Comparison of ENCODE assay signal across 8 cellular contexts in the genomic region with DNA sequence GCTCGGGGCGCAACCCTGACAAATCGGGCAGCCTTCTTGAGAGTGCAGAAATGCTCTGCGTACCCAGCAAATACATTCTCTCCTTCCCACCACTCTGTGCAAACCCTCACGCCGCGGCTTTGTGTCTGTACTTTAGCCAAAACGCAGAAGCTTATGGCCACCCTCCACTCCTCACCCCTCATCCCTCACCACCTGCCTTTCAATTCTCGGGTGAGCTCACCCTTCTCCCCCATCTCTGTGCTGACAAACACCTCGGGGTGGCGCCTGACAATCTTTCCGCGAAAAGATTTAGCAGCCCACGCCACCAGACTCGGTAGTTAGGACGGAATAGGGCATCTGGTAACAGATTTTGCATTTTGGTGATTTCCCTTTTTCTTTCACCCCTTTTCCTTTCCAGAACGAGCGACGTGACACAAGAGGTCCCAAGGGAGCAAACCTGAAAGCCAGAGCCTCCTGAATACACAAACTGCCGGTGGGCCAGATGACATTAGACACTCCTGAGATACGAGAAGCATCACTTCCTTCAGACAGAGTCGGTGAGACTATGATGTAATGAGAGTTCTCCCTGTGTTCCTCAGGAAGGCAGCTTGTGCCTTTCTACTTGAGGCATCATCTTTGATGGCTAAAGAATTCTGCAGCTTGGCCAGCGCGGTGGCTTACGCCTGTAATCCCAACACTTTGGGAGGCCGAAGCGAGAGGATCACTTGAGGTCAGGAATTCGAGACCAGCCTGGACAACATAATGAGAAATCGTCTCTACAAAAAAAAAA. TPM values are rescaled to one million over a fixed set of nuclear protein-coding genes. Genes with fewer than 3 reads are reported as not detected.
DNase-seq lines count a peak whose midpoint lies in the region; ATAC-seq, FAIRE-seq and TF ChIP-seq lines count a peak whose summit lies in the region.

No MANE protein-coding gene starts in this region.

- POLR2A ChIA-PET in activated CD8-positive, alpha-beta T cell treated with anti-CD3 and anti-CD28 coated beads for 36 hours (lab: Charles Lee) = interaction anchor here (0.5 to 2.9 kb wide), 21 partner anchors 9 to 1061 kb away, joined by 3 to 28 read pairs (median 4); partner anchors contain the start of genes KLLN, PTEN and STAMBPL1
- POLR2A ChIA-PET in H1 (lab: Charles Lee; ENCODE audit: partially characterized antibody) = interaction anchor here (0.6 to 2.6 kb wide), 11 partner anchors 17 to 227 kb away, joined by 3 to 24 read pairs (median 3); partner anchors contain the start of genes KLLN and PTEN

- peak overlapping the region; percentile 74; the same call in 1 of the 2 replicates for H2BK5ac ChIP-seq in H1 (ENCODE audit: low read depth, low read length)

- peak overlapping the region; percentile 25 for H4K91ac ChIP-seq in H1 (replicated peaks; ENCODE audit: insufficient read length, low read length)

- H3K23me2 ChIP-seq in H1 (ENCODE audit: low read depth, low read length) = peaks cover 8% of the 10 kb centered on the region

- H3K9me3 Mint-ChIP-seq in activated CD8-positive, alpha-beta T cell treated with anti-CD3 and anti-CD28 coated beads for 36 hours = no peaks in the 10 kb centered on the region

- H3K4me2 ChIP-seq in H1 (ENCODE audit: insufficient read depth in 1 of 2, low read depth in 2 of 2, low read length in 2 of 2) = peak overlapping the region; percentile 89 to 91

- 20% methylated on average over 28 of the region's 29 CpGs; no CpG with 5 or more reads in 1 of the 2 experiments for WGBS in H1 (ENCODE audit: extremely low coverage in 1 of 2, insufficient coverage in 1 of 2, insufficient read length in 1 of 2, insufficient replicate concordance in 2 of 2, low coverage in 1 of 2, low lambda C conversion rate in 2 of 2, missing lambda C conversion rate in 1 of 2), 2 experiments

- peak overlapping the region; percentile 66; the same call in 1 of the 2 replicates for H2BK15ac ChIP-seq in H1 (ENCODE audit: low read length)

- no peak for FAIRE-seq in H1 (lab: Jason Lieb, UNC)

- peaks cover 10 to 40% of the 10 kb centered on the region in 2 experiments for H3K79me2 ChIP-seq in H1 (ENCODE audit: control insufficient read depth in 1 of 2, insufficient read depth in 2 of 2, low read length in 2 of 2)

- no peak overlapping the region for H3K14ac ChIP-seq in H1 (ENCODE audit: insufficient read length)

- peak overlapping the region; percentile 96 for H2AFZ ChIP-seq in H1 (ENCODE audit: low read length)

- H3K79me1 ChIP-seq in H1 (ENCODE audit: low read depth, low read length) = no peaks in the 10 kb centered on the region

- H3K4ac ChIP-seq in H1 (replicated peaks; ENCODE audit: insufficient read length, low read depth, low read length) = no peak overlapping the region

- peaks cover 21% of the 10 kb centered on the region for H3K36me3 Mint-ChIP-seq in activated CD8-positive, alpha-beta T cell treated with anti-CD3 and anti-CD28 coated beads for 36 hours (ENCODE audit: low read depth)

- H2BK120ac ChIP-seq in H1 (replicated peaks; ENCODE audit: low read depth, low read length) = no peak overlapping the region

- peaks cover 32% of the 10 kb centered on the region for H3K4me1 Mint-ChIP-seq in activated CD8-positive, alpha-beta T cell treated with anti-CD3 and anti-CD28 coated beads for 36 hours (ENCODE audit: low read depth)

- peak overlapping the region; percentile 78 to 85 (median 82) for H3K4me3 ChIP-seq in H1 (ENCODE audit: extremely low read depth in 1 of 4, insufficient read depth in 2 of 4, low read depth in 3 of 4, low read length in 4 of 4)

- H3K27ac ChIP-seq in H1 (ENCODE audit: low read depth, low read length) = peak overlapping the region; percentile 83; the same call in 1 of the 2 replicates

- H3K4me1 ChIP-seq in H1 (replicated peaks in 1 of 4; ENCODE audit: control insufficient read depth in 3 of 4, insufficient read depth in 4 of 4, low read length in 3 of 4) = peaks cover 0 to 3% (median 0%) of the 10 kb centered on the region in 4 experiments; a peak in 2 of 7 replicates

- peak overlapping the region; percentile 30 to 85 (median 50); a peak in 6 of 7 replicates for H3K9ac ChIP-seq in H1 (replicated peaks in 1 of 4; ENCODE audit: extremely low read depth in 1 of 4, low read depth in 3 of 4, low read length in 3 of 4)

- no peaks in the 10 kb centered on the region for H3K27me3 ChIP-seq in H1 (replicated peaks in 1 of 4; ENCODE audit: control insufficient read depth in 3 of 4, extremely low read depth in 1 of 4, insufficient read depth in 3 of 4, low read length in 3 of 4)

- H2AK5ac ChIP-seq in H1 (ENCODE audit: low read depth, low read length) = no peak overlapping the region

- no peak overlapping the region for H3K56ac ChIP-seq in H1 (replicated peaks; ENCODE audit: insufficient read length, low read depth, low read length)

- CTCF ChIA-PET in activated CD8-positive, alpha-beta T cell treated with anti-CD3 and anti-CD28 coated beads for 36 hours (lab: Charles Lee) = interaction anchor here (0.5 to 2.6 kb wide), 8 partner anchors 9 to 571 kb away, joined by 3 to 12 read pairs (median 5); partner anchors contain the start of genes KLLN and PTEN
- CTCF ChIA-PET in H1 (lab: Charles Lee; ENCODE audit: partially characterized antibody) = interaction anchor here (0.7 to 2.1 kb wide), 8 partner anchors 9 to 570 kb away, joined by 3 to 9 read pairs (median 4); partner anchors contain the start of genes KLLN and PTEN

- peak overlapping the region; percentile 73 for H3K18ac ChIP-seq in H1 (ENCODE audit: extremely low read depth, low read length)

- TF ChIP-seq EP300 in H1 (IDR thresholded peaks at IDR 0.05; ENCODE audit: borderline replicate concordance in 1 of 2, low read depth in 2 of 2, low read length in 2 of 2) = no peak

- intact Hi-C loops in activated CD8-positive, alpha-beta T cell treated with anti-CD3 and anti-CD28 coated beads for 36 hours (cut with micrococcal nuclease) = loop anchor here (5.0 kb wide), 1 partner anchor 44 kb away; the partner anchor contains the start of genes KLLN and PTEN

- DNase-seq in NCI-H2029 (lab: John Stamatoyannopoulos, UW) = peak; percentile 6
- DNase-seq in NCI-H2029 treated with DMSO at 0.1 percent for 48 hours (lab: John Stamatoyannopoulos, UW) = no peak
- peak; percentile 61 for DNase-seq in NCI-H1092 treated with DMSO at 0.1 percent for 48 hours (lab: John Stamatoyannopoulos, UW)
- DNase-seq in activated CD8-positive, alpha-beta T cell treated with anti-CD3 and anti-CD28 coated beads for 36 hours = peak; percentile 84
- no peak for DNase-seq in H1 (ENCODE audit: low read depth in 1 of 2, low spot score in 2 of 2)
- DNase-seq in mucosa of gallbladder (ENCODE audit: low spot score) = peak; percentile 15
- DNase-seq in stimulated activated CD8-positive, alpha-beta memory T cell treated with anti-CD3 and anti-CD28 coated beads, Interleukin-4, amount 100 ng/mL, for 4 hours (ENCODE audit: low read depth in 2 of 2, low spot score in 1 of 2) = peak; percentile 37 to 48

- ATAC-seq in HG02588 (IDR thresholded peaks at IDR 0.05; ENCODE audit: unreplicated experiment) = peak; percentile 46
- ATAC-seq in activated CD8-positive, alpha-beta T cell treated with anti-CD3 and anti-CD28 coated beads for 36 hours = peak; percentile 76

- H3K36me3 ChIP-seq in H1 (ENCODE audit: control insufficient read depth in 2 of 4, insufficient read depth in 4 of 4, low read length in 3 of 4) = peaks cover 0 to 8% (median 0%) of the 10 kb centered on the region in 4 experiments; a peak in 1 of 8 replicates

- H4K20me1 ChIP-seq in H1 (replicated peaks in 1 of 2; ENCODE audit: control insufficient read depth in 1 of 2, insufficient read depth in 2 of 2, low read length in 2 of 2) = no peaks in the 10 kb centered on the region

- no peak for TF ChIP-seq CTCF in activated CD8-positive, alpha-beta T cell treated with anti-CD3 and anti-CD28 coated beads for 36 hours (IDR thresholded peaks at IDR 0.05)
- no peak for TF ChIP-seq CTCF in H1 (IDR thresholded peaks at IDR 0.05; ENCODE audit: control extremely low read depth in 1 of 3, insufficient read depth in 1 of 3, low read depth in 1 of 3, low read length in 3 of 3)

- H3K9me3 ChIP-seq in H1 (ENCODE audit: insufficient read depth in 2 of 2, low read depth in 1 of 2, low read length in 1 of 2) = no peaks in the 10 kb centered on the region

- peak overlapping the region; percentile 44 for H4K5ac ChIP-seq in H1 (ENCODE audit: insufficient read length, low read depth, low read length)

- peak overlapping the region; percentile 97 for H3K27ac Mint-ChIP-seq in activated CD8-positive, alpha-beta T cell treated with anti-CD3 and anti-CD28 coated beads for 36 hours

- peak overlapping the region; percentile 89 for H3K4me3 Mint-ChIP-seq in activated CD8-positive, alpha-beta T cell treated with anti-CD3 and anti-CD28 coated beads for 36 hours

- no peak for TF ChIP-seq POLR2A in H1 (IDR thresholded peaks at IDR 0.05; ENCODE audit: control extremely low read depth in 1 of 2, low read depth in 2 of 2, low read length in 2 of 2)

- H2BK20ac ChIP-seq in H1 (ENCODE audit: low read length) = no peak overlapping the region

- H3K27me3 Mint-ChIP-seq in activated CD8-positive, alpha-beta T cell treated with anti-CD3 and anti-CD28 coated beads for 36 hours = no peaks in the 10 kb centered on the region

- H4K8ac ChIP-seq in H1 (ENCODE audit: extremely low read depth, insufficient read depth, low read length) = no peak overlapping the region

- no peak for TF ChIP-seq RAD21 in H1 (IDR thresholded peaks at IDR 0.05 in 1 of 2, conservative IDR thresholded peaks at IDR 0.05 in 1 of 2; ENCODE audit: low read depth in 2 of 2, low read length in 2 of 2)

- H3K23ac ChIP-seq in H1 (ENCODE audit: insufficient read length) = no peak overlapping the region

- 0 out of 2 replicates have a peak overlapping the region, but pooled peaks have one; percentile 22 for H2BK12ac ChIP-seq in H1 (ENCODE audit: low read depth, low read length)

RNA-seq across cellular contexts. Expression of gene ATAD1, which starts 0.7 kb away (rescaled TPM):
- 10 to 100 TPM; 43.8 to 49.3 TPM for total RNA-seq in activated CD8-positive, alpha-beta T cell treated with anti-CD3 and anti-CD28 coated beads for 36 hours
- total RNA-seq in H1 (2021; fragmentation: NEBNext Ultra II Directional; extraction: Animal tissue kit (Norgen Biotek cat#: 25700)) = 35.3 and 35.9 TPM in 2 replicates
- polyA plus RNA-seq in H1 (2011; rRNA removed) = 4.2 and 8.9 TPM in 2 replicates
- polyA plus RNA-seq in H1 (2011; cell fraction: cytosol; rRNA removed) = 12.8 TPM
- 4.1 TPM for polyA plus RNA-seq in H1 (2011; cell fraction: nucleus; rRNA removed)
- 13.8 to 32.3 TPM (median 15.0 TPM) in 4 replicates for polyA plus RNA-seq in H1 (2012, experiment 1 of 2)
- polyA plus RNA-seq in H1 (2012, experiment 2 of 2) = 1.9 TPM
- 36.3 TPM for polyA plus RNA-seq in H1 (2013, experiment 1 of 2)
- 44.9 TPM for polyA plus RNA-seq in H1 (2013, experiment 2 of 2)
- polyA minus RNA-seq in H1 (2011; rRNA and poly(A)+ RNA removed) = 12.5 and 19.6 TPM in 2 replicates
- polyA minus RNA-seq in H1 (2011; cell fraction: cytosol; rRNA and poly(A)+ RNA removed) = 13.4 TPM
- 25.3 TPM for polyA minus RNA-seq in H1 (2011; cell fraction: nucleus; rRNA and poly(A)+ RNA removed)
- 39.2 TPM for total RNA-seq in mucosa of gallbladder

RNA-seq across cellular contexts. Expression of gene KLLN, which starts 44.6 kb away (rescaled TPM):
- total RNA-seq in activated CD8-positive, alpha-beta T cell treated with anti-CD3 and anti-CD28 coated beads for 36 hours = under 1 TPM; 0.43 to 0.61 TPM
- total RNA-seq in H1 (2021; fragmentation: NEBNext Ultra II Directional; extraction: Animal tissue kit (Norgen Biotek cat#: 25700)) = 0.71 and 0.73 TPM in 2 replicates
- polyA plus RNA-seq in H1 (2011; rRNA removed) = 0.24 TPM in 2 replicates
- 0.19 TPM for polyA plus RNA-seq in H1 (2011; cell fraction: cytosol; rRNA removed)
- 0.37 TPM for polyA plus RNA-seq in H1 (2011; cell fraction: nucleus; rRNA removed)
- 0.37 to 0.64 TPM (median 0.46 TPM) in 4 replicates for polyA plus RNA-seq in H1 (2012, experiment 1 of 2)
- polyA plus RNA-seq in H1 (2012, experiment 2 of 2) = 0.16 TPM
- 0.16 TPM for polyA plus RNA-seq in H1 (2013, experiment 1 of 2)
- 0.26 TPM for polyA plus RNA-seq in H1 (2013, experiment 2 of 2)
- 0.76 and 1.2 TPM in 2 replicates for polyA minus RNA-seq in H1 (2011; rRNA and poly(A)+ RNA removed)
- 0.22 TPM for polyA minus RNA-seq in H1 (2011; cell fraction: cytosol; rRNA and poly(A)+ RNA removed)
- polyA minus RNA-seq in H1 (2011; cell fraction: nucleus; rRNA and poly(A)+ RNA removed) = 2.8 TPM
- total RNA-seq in mucosa of gallbladder = 0.69 TPM

RNA-seq across cellular contexts. Expression of gene PTEN, which starts 44.7 kb away (rescaled TPM):
- total RNA-seq in activated CD8-positive, alpha-beta T cell treated with anti-CD3 and anti-CD28 coated beads for 36 hours = 10 to 100 TPM; 48.9 to 51.8 TPM
- 48.7 and 51.2 TPM in 2 replicates for total RNA-seq in H1 (2021; fragmentation: NEBNext Ultra II Directional; extraction: Animal tissue kit (Norgen Biotek cat#: 25700))
- 4.2 and 6.3 TPM in 2 replicates for polyA plus RNA-seq in H1 (2011; rRNA removed)
- 9.9 TPM for polyA plus RNA-seq in H1 (2011; cell fraction: cytosol; rRNA removed)
- 12.0 TPM for polyA plus RNA-seq in H1 (2011; cell fraction: nucleus; rRNA removed)
- polyA plus RNA-seq in H1 (2012, experiment 1 of 2) = 18.2 to 45.1 TPM (median 19.4 TPM) in 4 replicates
- 1.3 TPM for polyA plus RNA-seq in H1 (2012, experiment 2 of 2)
- polyA plus RNA-seq in H1 (2013, experiment 1 of 2) = 20.6 TPM
- polyA plus RNA-seq in H1 (2013, experiment 2 of 2) = 18.6 TPM
- polyA minus RNA-seq in H1 (2011; rRNA and poly(A)+ RNA removed) = 48.6 and 57.5 TPM in 2 replicates
- polyA minus RNA-seq in H1 (2011; cell fraction: cytosol; rRNA and poly(A)+ RNA removed) = 27.1 TPM
- 199 TPM for polyA minus RNA-seq in H1 (2011; cell fraction: nucleus; rRNA and poly(A)+ RNA removed)
- total RNA-seq in mucosa of gallbladder = 89.9 TPM

Comparison
In these comparisons a context has a peak if more than half of its experiments do, and no peak if none do; other contexts are left out.
1. DNase-seq: peak in NCI-H2029 (single experiment), NCI-H1092 treated with DMSO at 0.1 percent for 48 hours (single experiment), activated CD8-positive, alpha-beta T cell treated with anti-CD3 and anti-CD28 coated beads for 36 hours (single experiment), mucosa of gallbladder (single experiment) and stimulated activated CD8-positive, alpha-beta memory T cell treated with anti-CD3 and anti-CD28 coated beads, Interleukin-4, amount 100 ng/mL, for 4 hours (2 of 2); none in NCI-H2029 treated with DMSO at 0.1 percent for 48 hours (single experiment) and H1 (0 of 2).